20 cellular contexts compared by ENCODE assay signal in genomic region chr9:105311317-105311716, GRCh38.
DNase-seq lines count a peak whose midpoint lies in the region; ATAC-seq and TF ChIP-seq lines count a peak whose summit lies in the region.
"Had no signal": no experiment of that assay in that cellular context is flagged by ENCODE, and none has a peak within 500 bp of the region (broad histone marks: within the 10 kb centered on the region; RNA-seq: fewer than 3 reads in every experiment).

No MANE protein-coding gene starts in this region.

- H3K4me1 Mint-ChIP-seq in T-cell = peaks cover 0 to 14% (median 6%) of the 10 kb centered on the region in 3 donors
- H3K4me1 Mint-ChIP-seq: CD8-positive, alpha-beta memory T cell had no signal

- H3K56ac ChIP-seq in IMR-90 (ENCODE audit: extremely low read depth, insufficient read depth, low read length) = no peak overlapping the region

- H3K9ac ChIP-seq in IMR-90 (ENCODE audit: low read depth, low read length) = no peak overlapping the region

- POLR2A ChIA-PET in IMR-90 (lab: Charles Lee; ENCODE audit: unreplicated experiment) (no interaction called here), T-cell (lab: Charles Lee) (no interaction called here)

- peaks cover 3% of the 10 kb centered on the region; the same call in 1 of the 2 replicates for H3K9me1 ChIP-seq in IMR-90 (ENCODE audit: insufficient read depth, low read length)

- no peak overlapping the region for H3K23ac ChIP-seq in IMR-90 (ENCODE audit: low read depth, low read length)

- TF ChIP-seq POLR2A in IMR-90 (IDR thresholded peaks at IDR 0.05; ENCODE audit: low read depth, low read length) = no peak

- TF ChIP-seq CTCF in IMR-90 (conservative IDR thresholded peaks at IDR 0.05; ENCODE audit: low read depth, low read length) = no peak
- no peak for TF ChIP-seq CTCF in left lung (IDR thresholded peaks at IDR 0.05)

- intact Hi-C loops in IMR-90 (cut with micrococcal nuclease) = no loop called here
- intact Hi-C loops in left lung (cut with DNase I) = no loop called here

- H3K36me3 ChIP-seq in IMR-90 (ENCODE audit: control insufficient read depth, insufficient read depth, low read length) (no peaks in the 10 kb centered on the region; the same call in 1 of the 2 replicates), left lung (no peaks in the 10 kb centered on the region)

- no peaks in the 10 kb centered on the region for H4K20me1 ChIP-seq in IMR-90 (ENCODE audit: insufficient read depth, low read length)

- H2BK20ac ChIP-seq in IMR-90 (ENCODE audit: low read depth, low read length) = no peak overlapping the region

- H2BK15ac ChIP-seq in IMR-90 (ENCODE audit: low read depth, low read length) = no peak overlapping the region

- H3K9me3 Mint-ChIP-seq in T-cell = no peaks in the 10 kb centered on the region
- H3K9me3 Mint-ChIP-seq: CD8-positive, alpha-beta memory T cell; IgD-negative memory B cell had no signal

- peak; percentile 50 for DNase-seq in IMR-90
- DNase-seq in caudate nucleus (lab: John Stamatoyannopoulos, UW) = no peak
- DNase-seq in left lung = no peak
- no peak for DNase-seq in T-cell
- DNase-seq in hippocampal formation (lab: John Stamatoyannopoulos, UW) = no peak
- no peak for DNase-seq in NCI-H2081 treated with DMSO at 0.1 percent for 48 hours (lab: John Stamatoyannopoulos, UW)
- DNase-seq: ACHN; C1 segment of cervical spinal cord; CD8-positive, alpha-beta memory T cell; DMS79; H7; Karpas-422; MM.1S; NCI-H1092 treated with DMSO at 0.1 percent for 48 hours; NCI-H2081; NK-92 treated with Interleukin-12 subunit alpha and Interleukin-12 subunit beta, amount 100 ng/mL, for 24 hours; SHP77 had no signal

- WGBS in IMR-90 (ENCODE audit: extremely low coverage in 2 of 2, insufficient read length in 1 of 2), 2 experiments = no CpG with 5 or more reads among the region's 2 CpGs

- no peak overlapping the region for H3K4me2 ChIP-seq in IMR-90 (ENCODE audit: low read depth, low read length)

- CTCF ChIA-PET in IMR-90 (lab: Yijun Ruan, JAX) = no interaction called here
- CTCF ChIA-PET in T-cell (lab: Charles Lee) = no interaction called here

- H3K9me3 ChIP-seq in IMR-90 (ENCODE audit: control insufficient read depth, insufficient read depth, low read length) (no peaks in the 10 kb centered on the region), left lung (no peaks in the 10 kb centered on the region)

- no peak overlapping the region for H2AK9ac ChIP-seq in IMR-90 (replicated peaks; ENCODE audit: low read depth, low read length, poor library complexity)

- H3K18ac ChIP-seq in IMR-90 (ENCODE audit: low read depth, low read length) = no peak overlapping the region

- H3K27me3 Mint-ChIP-seq in T-cell = no peaks in the 10 kb centered on the region
- H3K27me3 Mint-ChIP-seq: CD8-positive, alpha-beta memory T cell; IgD-negative memory B cell had no signal

- in situ Hi-C loops in IMR-90 (cut with MboI; ENCODE audit: low sequenced_read_pairs) = no loop called here

- H2AK5ac ChIP-seq in IMR-90 (ENCODE audit: low read depth, low read length) = no peak overlapping the region

- H3K4me3 ChIP-seq in IMR-90 (ENCODE audit: insufficient read depth, low read depth, low read length) (no peak overlapping the region), left lung (no peak overlapping the region)
- H3K4me3 ChIP-seq: SK-N-MC had no signal

- no peak overlapping the region for H3K27ac Mint-ChIP-seq in T-cell
- H3K27ac Mint-ChIP-seq: CD8-positive, alpha-beta memory T cell; IgD-negative memory B cell had no signal

- H3K36me3 Mint-ChIP-seq in T-cell = peaks cover 42% of the 10 kb centered on the region

- H3K4ac ChIP-seq in IMR-90 (ENCODE audit: low read depth, low read length) = no peak overlapping the region

- H3K14ac ChIP-seq in IMR-90 (replicated peaks; ENCODE audit: low read depth, low read length) = no peak overlapping the region

- H2BK5ac ChIP-seq in IMR-90 (ENCODE audit: low read depth, low read length, poor library complexity, severe bottlenecking) = no peak overlapping the region

- no peak overlapping the region for H4K5ac ChIP-seq in IMR-90 (ENCODE audit: low read depth, low read length)

- peaks cover 0 to 4% of the 10 kb centered on the region in 2 experiments; a peak in 1 of 4 replicates for H3K79me1 ChIP-seq in IMR-90 (ENCODE audit: low read depth in 1 of 2, low read length in 2 of 2)

- dilution Hi-C loops in IMR-90 (cut with HindIII; ENCODE audit: low sequenced_read_pairs, unreplicated experiment) = no loop called here

- no TSS peak for BruUV-seq in IMR-90 (replicated peaks; lab: Mats Ljungman, UMichigan)

- no peak for TF ChIP-seq RAD21 in IMR-90 (IDR thresholded peaks at IDR 0.05; ENCODE audit: low read length)

- ATAC-seq in IMR-90 (ENCODE audit: low read depth) (peak; percentile 45; the same call in 1 of the 2 replicates), left lung (peak; percentile 83), T-cell (replicated peaks in 1 of 4) (no peak), HG03097 (IDR thresholded peaks at IDR 0.05; ENCODE audit: low FRiP score, unreplicated experiment) (no peak)

- no peak overlapping the region for H4K8ac ChIP-seq in IMR-90 (ENCODE audit: low read depth in 2 of 2, low read length in 2 of 2)

- H3K27me3 ChIP-seq in IMR-90 (ENCODE audit: control insufficient read depth, insufficient read depth, low read length) = no peaks in the 10 kb centered on the region
- no peaks in the 10 kb centered on the region for H3K27me3 ChIP-seq in left lung

- H2AFZ ChIP-seq in IMR-90 (replicated peaks; ENCODE audit: low read length, poor library complexity) = no peak overlapping the region

- no peak overlapping the region for H2BK120ac ChIP-seq in IMR-90 (ENCODE audit: low read depth, low read length)

- H4K91ac ChIP-seq in IMR-90 (ENCODE audit: insufficient read depth, low read depth, low read length) = no peak overlapping the region

- H3K27ac ChIP-seq in IMR-90 (ENCODE audit: insufficient read depth, low read length) (no peak overlapping the region), caudate nucleus (ENCODE audit: low read depth, low read length) (peak overlapping the region; percentile 87), left lung (no peak overlapping the region)
- H3K27ac ChIP-seq: SK-N-MC had no signal

- H3K4me3 Mint-ChIP-seq in T-cell = no peak overlapping the region
- H3K4me3 Mint-ChIP-seq: CD8-positive, alpha-beta memory T cell; IgD-negative memory B cell had no signal

- H3K4me1 ChIP-seq in IMR-90 (ENCODE audit: control insufficient read depth, insufficient read depth, low read length) (peaks cover 4% of the 10 kb centered on the region), left lung (peaks cover 0 to 11% of the 10 kb centered on the region in 2 donors)

TF ChIP-seq in IMR-90, 13 proteins besides CTCF, POLR2A, EP300 and RAD21:
- no peak for TF ChIP-seq CHD1 (IDR thresholded peaks at IDR 0.05; ENCODE audit: low read depth, low read length)
- TF ChIP-seq RCOR1 (IDR thresholded peaks at IDR 0.05; ENCODE audit: insufficient replicate concordance, low read length) = no peak
- no peak for TF ChIP-seq MXI1 (IDR thresholded peaks at IDR 0.05; ENCODE audit: borderline replicate concordance, low read depth, low read length)
- no peak for TF ChIP-seq FOS (IDR thresholded peaks at IDR 0.05; ENCODE audit: low read depth, low read length)
- no peak for TF ChIP-seq NFE2L2 (IDR thresholded peaks at IDR 0.05; ENCODE audit: low read depth, low read length)
- no peak for TF ChIP-seq CEBPB (IDR thresholded peaks at IDR 0.05; ENCODE audit: low read depth, low read length)
- no peak for TF ChIP-seq MAZ (IDR thresholded peaks at IDR 0.05; ENCODE audit: borderline replicate concordance, low read depth, low read length)
- no peak for TF ChIP-seq BHLHE40 (IDR thresholded peaks at IDR 0.05; ENCODE audit: low read depth, low read length)
- TF ChIP-seq, protein P1, sequence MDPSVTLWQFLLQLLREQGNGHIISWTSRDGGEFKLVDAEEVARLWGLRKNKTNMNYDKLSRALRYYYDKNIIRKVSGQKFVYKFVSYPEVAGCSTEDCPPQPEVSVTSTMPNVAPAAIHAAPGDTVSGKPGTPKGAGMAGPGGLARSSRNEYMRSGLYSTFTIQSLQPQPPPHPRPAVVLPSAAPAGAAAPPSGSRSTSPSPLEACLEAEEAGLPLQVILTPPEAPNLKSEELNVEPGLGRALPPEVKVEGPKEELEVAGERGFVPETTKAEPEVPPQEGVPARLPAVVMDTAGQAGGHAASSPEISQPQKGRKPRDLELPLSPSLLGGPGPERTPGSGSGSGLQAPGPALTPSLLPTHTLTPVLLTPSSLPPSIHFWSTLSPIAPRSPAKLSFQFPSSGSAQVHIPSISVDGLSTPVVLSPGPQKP (IDR thresholded peaks at IDR 0.05; ENCODE audit: borderline replicate concordance, low read depth, low read length) = no peak
- no peak for TF ChIP-seq MAFK (IDR thresholded peaks at IDR 0.05; ENCODE audit: low read depth, low read length)
- TF ChIP-seq RFX5 (IDR thresholded peaks at IDR 0.05; ENCODE audit: low read depth, low read length) = no peak
- TF ChIP-seq SMC3 (IDR thresholded peaks at IDR 0.05; ENCODE audit: low read depth, low read length) = no peak
- TF ChIP-seq, protein P2, sequence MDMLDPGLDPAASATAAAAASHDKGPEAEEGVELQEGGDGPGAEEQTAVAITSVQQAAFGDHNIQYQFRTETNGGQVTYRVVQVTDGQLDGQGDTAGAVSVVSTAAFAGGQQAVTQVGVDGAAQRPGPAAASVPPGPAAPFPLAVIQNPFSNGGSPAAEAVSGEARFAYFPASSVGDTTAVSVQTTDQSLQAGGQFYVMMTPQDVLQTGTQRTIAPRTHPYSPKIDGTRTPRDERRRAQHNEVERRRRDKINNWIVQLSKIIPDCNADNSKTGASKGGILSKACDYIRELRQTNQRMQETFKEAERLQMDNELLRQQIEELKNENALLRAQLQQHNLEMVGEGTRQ (IDR thresholded peaks at IDR 0.05; ENCODE audit: low read depth, low read length) = no peak

Comparison
In these comparisons a context has a peak if more than half of its experiments do, and no peak if none do; other contexts are left out.
1. ATAC-seq: peak in IMR-90 (single experiment) and left lung (single experiment); none in T-cell (0 of 4) and HG03097 (single experiment).